Comparison of ENCODE assay signal across 8 cellular contexts in the genomic region with DNA sequence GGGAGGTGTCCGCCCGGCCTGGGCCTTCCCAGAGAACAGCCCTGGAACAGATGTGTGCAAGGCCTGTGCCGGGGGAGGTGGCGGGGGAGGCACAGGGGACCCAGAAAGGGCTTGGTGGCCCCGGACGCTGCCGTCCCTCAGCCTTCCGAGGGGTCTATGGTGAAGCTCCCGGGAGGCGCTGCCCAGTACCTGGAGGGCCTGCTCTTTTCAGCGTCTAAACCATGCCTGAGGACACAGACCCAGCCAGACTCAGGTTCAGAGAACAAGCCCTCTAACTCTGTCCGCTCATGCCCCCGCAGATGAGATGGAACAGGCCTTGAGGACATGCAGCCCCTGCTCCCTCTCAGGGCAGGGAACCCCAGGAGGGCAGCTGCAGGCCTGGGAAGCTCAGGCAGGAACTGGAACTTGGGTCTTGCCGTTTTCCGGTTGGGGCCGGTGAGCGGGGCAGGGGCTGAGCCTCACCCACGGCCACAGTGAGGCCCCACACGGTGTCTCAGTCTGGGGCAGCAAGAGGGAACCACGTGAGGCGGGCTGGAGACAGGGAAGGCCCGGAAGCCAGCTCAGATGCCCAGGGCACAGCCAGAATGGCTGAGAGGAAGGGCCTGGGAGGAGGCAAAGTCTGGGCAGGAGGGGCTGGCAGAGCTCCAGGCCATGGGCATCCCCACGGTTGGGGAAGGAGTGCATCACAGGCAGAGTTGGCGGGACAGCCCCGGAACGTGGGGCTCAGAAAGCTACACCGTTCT. TPM values are rescaled to one million over a fixed set of nuclear protein-coding genes. Genes with fewer than 3 reads are reported as not detected.
DNase-seq lines count a peak whose midpoint lies in the region; ATAC-seq and TF ChIP-seq lines count a peak whose summit lies in the region.

No MANE protein-coding gene starts in this region.

- no peak overlapping the region for H3K4me3 ChIP-seq in fibroblast of pulmonary artery (replicated peaks; ENCODE audit: low read depth, low read length)

- peak; percentile 24 for ATAC-seq in omental fat pad (ENCODE audit: low FRiP score)
- no peak for ATAC-seq in HG03108 (IDR thresholded peaks at IDR 0.05; ENCODE audit: unreplicated experiment)
- no peak for ATAC-seq in HG03045 (IDR thresholded peaks at IDR 0.05; ENCODE audit: unreplicated experiment)

- peak in 2 of 3 donors; percentile 39 to 46 for DNase-seq in stimulated activated CD4-positive, alpha-beta T cell treated with anti-CD3 and anti-CD28 coated beads, Interleukin-12 subunit alpha, Interleukin-12 subunit beta, amount 100 ng/mL, for 48 hours (ENCODE audit: low read depth in 2 of 3, low spot score in 1 of 3)
- DNase-seq in stimulated activated CD4-positive, alpha-beta T cell treated with anti-CD3 and anti-CD28 coated beads, Interleukin-12 subunit alpha, Interleukin-12 subunit beta, amount 100 ng/mL, for 4 hours: no peak
- peak; percentile 78 for DNase-seq in activated CD8-positive, alpha-beta memory T cell treated with anti-CD3 and anti-CD28 coated beads, Interleukin-2, amount 50 U/mL, for 48 hours
- DNase-seq in fibroblast of pulmonary artery (ENCODE audit: low read depth) (peak; percentile 74), omental fat pad (ENCODE audit: low spot score) (peak; percentile 78)
- DNase-seq in effector CD4-positive, alpha-beta T cell: no peak

- no peak for TF ChIP-seq CTCF in fibroblast of pulmonary artery (IDR thresholded peaks at IDR 0.05; ENCODE audit: low read length, missing control alignments)
- no peak for TF ChIP-seq CTCF in omental fat pad (IDR thresholded peaks at IDR 0.05)

RNA-seq across cellular contexts. Expression of a gene that starts 12.5 kb away (rescaled TPM):
- 10 to 100 TPM; 25.1 to 68.0 (median 27.5) TPM for total RNA-seq in omental fat pad

RNA-seq across cellular contexts. Expression of a gene that starts 28.7 kb away (rescaled TPM):
- 10 to 100 TPM; 14.8 to 32.0 (median 21.9) TPM for total RNA-seq in omental fat pad

RNA-seq across cellular contexts. Expression of a gene that starts 32.1 kb away (rescaled TPM):
- total RNA-seq in omental fat pad: 100 to 1,000 TPM in 2 of 4 donors, 10 to 100 TPM in 2; 54.7 to 117 (median 98.4) TPM

Comparison
In these comparisons a context has a peak if more than half of its experiments do, and no peak if none do; other contexts are left out.
1. DNase-seq: peak in stimulated activated CD4-positive, alpha-beta T cell treated with anti-CD3 and anti-CD28 coated beads, Interleukin-12 subunit alpha, Interleukin-12 subunit beta, amount 100 ng/mL, for 48 hours (2 of 3), activated CD8-positive, alpha-beta memory T cell treated with anti-CD3 and anti-CD28 coated beads, Interleukin-2, amount 50 U/mL, for 48 hours (single experiment), fibroblast of pulmonary artery (single experiment) and omental fat pad (single experiment); none in stimulated activated CD4-positive, alpha-beta T cell treated with anti-CD3 and anti-CD28 coated beads, Interleukin-12 subunit alpha, Interleukin-12 subunit beta, amount 100 ng/mL, for 4 hours (single experiment) and effector CD4-positive, alpha-beta T cell (single experiment).